Comparison of ENCODE assay signal across 8 cellular contexts in genomic region chr4:12852338-12853307, GRCh38.
DNase-seq lines count a peak whose midpoint lies in the region; ATAC-seq, FAIRE-seq and TF ChIP-seq lines count a peak whose summit lies in the region.

No MANE protein-coding gene starts in this region.

- H3K4me3 ChIP-seq in cardiac fibroblast (replicated peaks in 1 of 2; ENCODE audit: low read depth in 2 of 2, low read length in 2 of 2): no peak overlapping the region

- no peaks in the 10 kb centered on the region for H3K9me3 Mint-ChIP-seq in natural killer cell

- no peaks in the 10 kb centered on the region for H3K4me1 Mint-ChIP-seq in natural killer cell

- peak; percentile 46 for TF ChIP-seq CTCF in cardiac fibroblast (IDR thresholded peaks at IDR 0.05; ENCODE audit: low read depth, low read length)
- TF ChIP-seq CTCF in natural killer cell (IDR thresholded peaks at IDR 0.05): no peak

- no peak overlapping the region for H3K27ac Mint-ChIP-seq in natural killer cell

- ATAC-seq in HG03196 (IDR thresholded peaks at IDR 0.05; ENCODE audit: unreplicated experiment) (peak; percentile 59), natural killer cell (no peak), HG03521 (IDR thresholded peaks at IDR 0.05; ENCODE audit: unreplicated experiment) (no peak)

- no peak overlapping the region for H3K4me3 Mint-ChIP-seq in natural killer cell

- peak; percentile 38 for DNase-seq in EL
- DNase-seq in NCI-H524 treated with DMSO at 0.1 percent for 48 hours (lab: John Stamatoyannopoulos, UW): peak; percentile 17
- peak; percentile 72 to 74 for DNase-seq in cardiac fibroblast (ENCODE audit: low read depth in 2 of 2)
- DNase-seq in kidney glomerular epithelial cell (lab: John Stamatoyannopoulos, UW): peak; percentile 84
- peak; percentile 44 for DNase-seq in urothelium cell line (ENCODE audit: low spot score)
- no peak for DNase-seq in natural killer cell

- no peaks in the 10 kb centered on the region for H3K27me3 Mint-ChIP-seq in natural killer cell (ENCODE audit: low read depth in 2 of 2)

- H3K36me3 Mint-ChIP-seq in natural killer cell: no peaks in the 10 kb centered on the region

- intact Hi-C loops in natural killer cell (cut with micrococcal nuclease): no loop called here

- no peak for FAIRE-seq in urothelium cell line (lab: Jason Lieb, UNC)
